Comparison of ENCODE assay signal across 28 cellular contexts in the genomic region with DNA sequence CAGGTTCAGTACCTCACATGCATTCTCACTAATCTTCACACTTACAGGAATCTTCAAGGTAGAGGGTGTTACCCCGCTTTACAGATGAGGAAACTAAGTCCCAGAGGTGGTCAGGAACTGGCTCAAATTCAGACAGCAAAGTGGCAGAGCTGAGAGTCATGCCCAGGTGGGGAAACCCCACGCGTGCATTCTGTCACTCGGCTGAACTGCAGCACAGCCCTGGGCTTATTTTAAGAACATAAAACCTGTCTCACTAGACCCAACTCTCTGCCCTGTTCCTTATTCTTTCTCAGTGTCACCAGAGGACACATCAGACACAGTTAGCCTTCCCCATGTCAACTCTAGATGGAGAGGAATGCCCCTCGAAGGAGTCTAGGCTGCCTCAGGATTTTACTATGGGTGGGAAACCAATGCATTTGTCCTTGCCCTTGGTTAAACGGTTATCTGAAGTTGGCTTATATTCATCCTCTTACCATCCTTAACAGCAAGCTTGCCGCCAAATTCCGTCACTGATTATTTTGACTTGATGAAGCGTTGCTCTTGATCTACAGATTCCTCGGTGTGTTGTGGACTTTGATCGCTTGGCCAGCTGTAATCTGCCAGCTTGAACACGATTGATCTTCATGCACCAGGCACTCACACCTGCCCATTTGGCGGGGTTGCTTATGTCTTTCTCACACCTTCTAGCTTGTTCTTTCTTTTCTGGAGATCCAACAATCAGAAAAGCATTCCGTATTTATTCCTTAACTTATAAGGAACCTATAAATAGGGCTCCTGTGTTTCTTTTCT.
"Had no signal": no experiment of that assay in that cellular context is flagged by ENCODE, and none has a peak within 500 bp of the region (broad histone marks: within the 10 kb centered on the region; RNA-seq: fewer than 3 reads in every experiment).

No MANE protein-coding gene starts in this region.

- H3K9me3 Mint-ChIP-seq: activated CD4-positive, alpha-beta memory T cell treated with anti-CD3 and anti-CD28 coated beads, Interleukin-2, amount 10 ng/mL, durations not matched to agents 7 days and 5 days; activated CD4-positive, alpha-beta T cell treated with anti-CD3 and anti-CD28 coated beads, Interleukin-2, amount 10 ng/mL, durations not matched to agents 7 days and 5 days; activated T-cell treated with anti-CD3 and anti-CD28 coated beads, Interleukin-2, amount 50 U/mL, for 24 hours; activated T-helper 17 cell treated with anti-CD3 and anti-CD28 coated beads, Interleukin-2, amount 50 U/mL, for 72 hours had no signal

- H3K36me3 Mint-ChIP-seq: naive thymus-derived CD8-positive, alpha-beta T cell had no signal

- FAIRE-seq: astrocyte had no signal

- H3K9me3 ChIP-seq: esophagus muscularis mucosa, heart left ventricle, left lung, thoracic aorta, uterus had no signal

- H3K4me1 ChIP-seq: esophagus muscularis mucosa, foreskin keratinocyte, left lung, uterus had no signal

- H3K4me1 Mint-ChIP-seq: activated CD4-positive, alpha-beta memory T cell treated with anti-CD3 and anti-CD28 coated beads, Interleukin-2, amount 10 ng/mL, durations not matched to agents 7 days and 5 days; activated CD4-positive, alpha-beta T cell treated with anti-CD3 and anti-CD28 coated beads, Interleukin-2, amount 10 ng/mL, durations not matched to agents 7 days and 5 days; activated T-helper 17 cell treated with anti-CD3 and anti-CD28 coated beads, Interleukin-2, amount 50 U/mL, for 72 hours; naive thymus-derived CD8-positive, alpha-beta T cell had no signal

- H3K4me3 Mint-ChIP-seq: activated CD4-positive, alpha-beta memory T cell treated with anti-CD3 and anti-CD28 coated beads, Interleukin-2, amount 10 ng/mL, durations not matched to agents 7 days and 5 days; activated CD4-positive, alpha-beta T cell treated with anti-CD3 and anti-CD28 coated beads, Interleukin-2, amount 10 ng/mL, durations not matched to agents 7 days and 5 days; activated T-cell treated with anti-CD3 and anti-CD28 coated beads, Interleukin-2, amount 50 U/mL, for 24 hours; activated T-helper 17 cell treated with anti-CD3 and anti-CD28 coated beads, Interleukin-2, amount 50 U/mL, for 72 hours; naive thymus-derived CD8-positive, alpha-beta T cell; neural progenitor cell had no signal

- H3K27me3 ChIP-seq: esophagus muscularis mucosa, foreskin keratinocyte, neural progenitor cell, uterus had no signal

- H3K27me3 Mint-ChIP-seq: activated CD4-positive, alpha-beta memory T cell treated with anti-CD3 and anti-CD28 coated beads, Interleukin-2, amount 10 ng/mL, durations not matched to agents 7 days and 5 days; activated CD4-positive, alpha-beta T cell treated with anti-CD3 and anti-CD28 coated beads, Interleukin-2, amount 10 ng/mL, durations not matched to agents 7 days and 5 days had no signal

- H3K4me3 ChIP-seq: esophagus muscularis mucosa, heart left ventricle, left lung, lung, neural progenitor cell, skin epidermis, thoracic aorta, uterus had no signal

- H3K9ac ChIP-seq: neural progenitor cell had no signal

- H3K36me3 ChIP-seq: esophagus muscularis mucosa, heart left ventricle, left lung, neural progenitor cell, thoracic aorta, uterus had no signal

- H3K27ac ChIP-seq: esophagus muscularis mucosa, foreskin keratinocyte, heart left ventricle, left lung, neural progenitor cell, skin epidermis, thoracic aorta, uterus had no signal

- H3K27ac Mint-ChIP-seq: activated CD4-positive, alpha-beta memory T cell treated with anti-CD3 and anti-CD28 coated beads, Interleukin-2, amount 10 ng/mL, durations not matched to agents 7 days and 5 days; activated CD4-positive, alpha-beta T cell treated with anti-CD3 and anti-CD28 coated beads, Interleukin-2, amount 10 ng/mL, durations not matched to agents 7 days and 5 days; activated T-cell treated with anti-CD3 and anti-CD28 coated beads, Interleukin-2, amount 50 U/mL, for 24 hours; activated T-helper 17 cell treated with anti-CD3 and anti-CD28 coated beads, Interleukin-2, amount 50 U/mL, for 72 hours; neural progenitor cell had no signal

- ATAC-seq: activated T-helper 17 cell treated with anti-CD3 and anti-CD28 coated beads, Interleukin-2, amount 50 U/mL, for 72 hours; foreskin keratinocyte; heart left ventricle; left lung; naive thymus-derived CD8-positive, alpha-beta T cell; sciatic nerve had no signal

- DNase-seq: activated CD4-positive, alpha-beta memory T cell treated with anti-CD3 and anti-CD28 coated beads, Interleukin-2, amount 10 ng/mL, durations not matched to agents 7 days and 5 days; activated CD4-positive, alpha-beta T cell treated with anti-CD3 and anti-CD28 coated beads, Interleukin-2, amount 10 ng/mL, durations not matched to agents 7 days and 5 days; activated CD4-positive, CD25-positive, alpha-beta regulatory T cell treated with anti-CD3 and anti-CD28 coated beads, Interleukin-2, amount 50 U/mL, for 72 hours; activated CD8-positive, alpha-beta memory T cell treated with anti-CD3 and anti-CD28 coated beads, Interleukin-2, amount 50 U/mL, for 48 hours; activated gamma-delta T cell treated with Interleukin-2 at 50 U/mL for 16 hours; activated naive CD4-positive, alpha-beta T cell treated with anti-CD3 and anti-CD28 coated beads, Interleukin-2, amount 50 U/mL, for 16 hours; activated T-cell treated with anti-CD3 and anti-CD28 coated beads, Interleukin-2, amount 50 U/mL, for 24 hours; amniotic stem cell; caudate nucleus; foreskin keratinocyte; heart left ventricle; kidney glomerular epithelial cell; left lung; naive thymus-derived CD8-positive, alpha-beta T cell; occipital lobe; stimulated activated CD4-positive, alpha-beta T cell treated with anti-CD3 and anti-CD28 coated beads, Interleukin-2, amount 100 ng/mL, for 24 hours; stimulated activated naive CD4-positive, alpha-beta T cell; T-helper 2 cell; trophoblast cell; uterus had no signal
